In genomic region chr13:30870049-30870884, GRCh38 we compare ENCODE assay signal across 1 cellular context.
TF ChIP-seq lines count a peak whose summit lies in the region.

No MANE protein-coding gene starts in this region.

TF ChIP-seq in GM23338, 12 proteins besides CTCF, POLR2A, EP300 and RAD21 (continued from another document):
- TF ChIP-seq ZNF462 (CRISPR knock-in tag; IDR thresholded peaks at IDR 0.05) (no peak), ZNF331 (CRISPR knock-in tag; IDR thresholded peaks at IDR 0.05; ENCODE audit: low read depth) (no peak), POLR2AphosphoS5 (IDR thresholded peaks at IDR 0.05; ENCODE audit: low read depth) (no peak), JUNB (IDR thresholded peaks at IDR 0.05; ENCODE audit: unreplicated experiment) (no peak), ETS1 (IDR thresholded peaks at IDR 0.05) (no peak), CREB1 (CRISPR knock-in tag; IDR thresholded peaks at IDR 0.05; ENCODE audit: low read depth) (no peak), EZH2phosphoT487 (IDR thresholded peaks at IDR 0.05; ENCODE audit: unreplicated experiment) (no peak)
